8 cellular contexts compared by ENCODE assay signal in the genomic region with DNA sequence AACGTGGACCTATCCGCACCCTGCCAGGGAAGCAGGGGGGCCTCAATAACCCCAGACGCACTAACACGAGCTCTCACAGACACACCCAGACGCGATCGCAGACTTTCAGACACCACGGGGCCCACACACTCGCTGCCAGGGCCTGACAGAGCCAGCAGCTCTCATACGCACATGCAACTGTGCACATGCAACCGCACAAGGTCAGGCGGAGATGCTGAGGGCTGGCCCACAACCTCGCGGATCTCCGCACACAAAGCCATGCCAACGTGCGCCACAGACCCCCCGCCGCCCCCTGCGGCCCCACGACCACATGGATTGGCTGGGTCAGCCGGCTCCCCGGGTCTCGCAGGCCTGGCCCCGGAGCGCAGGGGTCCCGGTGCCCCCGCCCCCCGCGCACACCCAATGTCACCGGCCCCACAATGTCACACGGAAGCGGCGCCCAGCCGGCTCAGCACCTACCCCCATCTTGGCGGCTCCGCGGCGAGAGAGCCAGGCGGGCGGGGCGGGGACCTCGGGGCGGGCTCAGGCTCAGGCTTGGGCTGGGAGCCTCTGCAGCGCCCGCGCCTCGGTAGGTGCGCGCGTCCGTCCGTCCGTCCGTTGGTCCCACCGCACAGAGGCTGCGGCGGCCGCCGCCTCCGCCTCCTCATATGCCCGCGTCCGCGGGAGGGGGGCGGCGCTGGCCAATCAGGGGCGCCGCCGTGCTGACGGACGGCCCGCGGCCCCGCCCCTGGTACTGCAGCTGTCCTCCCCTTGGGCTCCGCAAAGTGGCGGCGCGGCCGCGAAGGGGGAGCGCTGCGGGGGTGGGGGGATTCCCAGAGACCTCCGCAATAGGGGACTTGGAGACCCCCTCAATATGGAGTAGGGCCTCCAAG. TPM values are rescaled to one million over a fixed set of nuclear protein-coding genes. Genes with fewer than 3 reads are reported as not detected.
A peak's percentile ranks its signal among the peaks of the same experiment; 100 is the strongest.
DNase-seq lines count a peak whose midpoint lies in the region; ATAC-seq and TF ChIP-seq lines count a peak whose summit lies in the region.

A gene (minus strand): TSS at position 619 of the 872 bp plus-strand sequence. CDS start 154 bp downstream, at position 465.

- H3K9ac ChIP-seq in mesendoderm (ENCODE audit: low read length) = peak within 1 kb of the TSS; percentile 24

- peaks cover 23% of the 10 kb centered on the region for H3K4me1 Mint-ChIP-seq in GM23338

- peaks cover 16% of the 10 kb centered on the region for H3K4me1 ChIP-seq in GM23338 (ENCODE audit: insufficient read depth)
- H3K4me1 ChIP-seq in effector memory CD4-positive, alpha-beta T cell (ENCODE audit: control insufficient read depth, insufficient read depth, low read length, poor library complexity, severe bottlenecking) = peaks cover 19% of the 10 kb centered on the region
- H3K4me1 ChIP-seq in mesendoderm (ENCODE audit: control insufficient read depth, low read depth, low read length) = peaks cover 2% of the 10 kb centered on the region

- no peaks in the 10 kb centered on the region for H3K79me1 ChIP-seq in mesendoderm (ENCODE audit: low read length)

- H2BK120ac ChIP-seq in mesendoderm (ENCODE audit: low read depth, low read length) = no peak within 1 kb of the TSS

- H3K4me2 ChIP-seq in GM23338 (peak within 1 kb of the TSS; percentile 95), mesendoderm (ENCODE audit: low read length) (peak within 1 kb of the TSS; percentile 42)

- peak; percentile 59 for ATAC-seq in GM23338

- H3K4me3 Mint-ChIP-seq in GM23338 = peak within 1 kb of the TSS; percentile 78

- peak within 1 kb of the TSS; percentile 29 for H3K4me3 ChIP-seq in AG09309 (ENCODE audit: control insufficient read depth, low read depth, low read length)
- peak within 1 kb of the TSS; percentile 83 for H3K4me3 ChIP-seq in GM23338
- peak within 1 kb of the TSS; percentile 48 for H3K4me3 ChIP-seq in effector memory CD4-positive, alpha-beta T cell (ENCODE audit: insufficient read depth, low read depth, low read length, poor library complexity, severe bottlenecking)
- no peak within 1 kb of the TSS for H3K4me3 ChIP-seq in mesendoderm (ENCODE audit: low read length)

- H2AFZ ChIP-seq in GM23338 = peak within 1 kb of the TSS; percentile 87

- no peak within 1 kb of the TSS for H4K5ac ChIP-seq in mesendoderm (ENCODE audit: low read length)

- no peaks in the 10 kb centered on the region for H3K9me2 ChIP-seq in GM23338 (ENCODE audit: insufficient read depth)

- H3K23ac ChIP-seq in mesendoderm (ENCODE audit: low read length) = no peak within 1 kb of the TSS

- H3K27ac ChIP-seq in GM23338 (ENCODE audit: low read depth) (no peak within 1 kb of the TSS), mesendoderm (ENCODE audit: low read depth, low read length) (no peak within 1 kb of the TSS)
- H3K27ac ChIP-seq in effector memory CD4-positive, alpha-beta T cell (ENCODE audit: insufficient read depth, low read length, poor library complexity, severe bottlenecking) = no peak within 1 kb of the TSS

- H4K8ac ChIP-seq in mesendoderm (ENCODE audit: low read depth, low read length) = no peak within 1 kb of the TSS

- H3K27ac Mint-ChIP-seq in GM23338 = no peak within 1 kb of the TSS

- WGBS in mesendoderm (ENCODE audit: extremely low coverage, insufficient coverage, low lambda C conversion rate) = no CpG with 5 or more reads among the region's 84 CpGs

- H3K9me3 Mint-ChIP-seq in GM23338 = no peaks in the 10 kb centered on the region

- H3K27me3 ChIP-seq in GM23338 (ENCODE audit: insufficient read depth) = peaks cover 43% of the 10 kb centered on the region
- peaks cover 25% of the 10 kb centered on the region for H3K27me3 ChIP-seq in effector memory CD4-positive, alpha-beta T cell (replicated peaks; ENCODE audit: control insufficient read depth, insufficient read depth, low read length, poor library complexity, severe bottlenecking)
- peaks cover 11% of the 10 kb centered on the region for H3K27me3 ChIP-seq in mesendoderm (ENCODE audit: insufficient read depth, low read length, poor library complexity)

- H3K56ac ChIP-seq in mesendoderm (ENCODE audit: low read length) = peak within 1 kb of the TSS; percentile 62

- H3K9me3 ChIP-seq in effector memory CD4-positive, alpha-beta T cell (ENCODE audit: control insufficient read depth, low read length) = no peaks in the 10 kb centered on the region

- H3K79me2 ChIP-seq in GM23338 (replicated peaks; ENCODE audit: insufficient read depth) (no peaks in the 10 kb centered on the region), mesendoderm (ENCODE audit: control insufficient read depth, insufficient read depth, low read length) (no peaks in the 10 kb centered on the region)

- H2BK5ac ChIP-seq in mesendoderm (ENCODE audit: low read length) = no peak within 1 kb of the TSS

- no peak within 1 kb of the TSS for H3K18ac ChIP-seq in mesendoderm (ENCODE audit: low read length)

- no peaks in the 10 kb centered on the region; the same call in 2 of the 3 replicates for H3K36me3 Mint-ChIP-seq in GM23338 (ENCODE audit: low read depth)

- peaks cover 10% of the 10 kb centered on the region for H4K20me1 ChIP-seq in GM23338 (replicated peaks; ENCODE audit: insufficient read depth)

- peaks cover 16% of the 10 kb centered on the region; the same call in 1 of the 2 replicates for H3F3A ChIP-seq in GM23338 (replicated peaks; ENCODE audit: low read depth)

- TF ChIP-seq CTCF in AG09309 (IDR thresholded peaks at IDR 0.05; ENCODE audit: control insufficient read depth, insufficient read depth, low read depth, low read length, missing control alignments) (no peak), GM23338 (conservative IDR thresholded peaks at IDR 0.05; ENCODE audit: low read depth in 2 of 2) (no peak)

- no peak within 1 kb of the TSS for H3K4ac ChIP-seq in mesendoderm (ENCODE audit: low read depth, low read length)

- no peak within 1 kb of the TSS for H2BK15ac ChIP-seq in mesendoderm (replicated peaks; ENCODE audit: low read depth)

- no peaks in the 10 kb centered on the region for H3K36me3 ChIP-seq in GM23338 (ENCODE audit: insufficient read depth)
- no peaks in the 10 kb centered on the region for H3K36me3 ChIP-seq in effector memory CD4-positive, alpha-beta T cell (ENCODE audit: control insufficient read depth, insufficient read depth, low read length)
- H3K36me3 ChIP-seq in mesendoderm (ENCODE audit: control insufficient read depth, insufficient read depth, low read length) = no peaks in the 10 kb centered on the region

- peaks cover 47% of the 10 kb centered on the region for H3K27me3 Mint-ChIP-seq in GM23338 (ENCODE audit: insufficient read depth, low read depth, poor library complexity)

- H2AK5ac ChIP-seq in mesendoderm (ENCODE audit: low read length) = no peak within 1 kb of the TSS

- no peak for DNase-seq in AG09309 (ENCODE audit: low read depth)
- peak; percentile 85 for DNase-seq in GM23338 (ENCODE audit: low spot score)
- peak; percentile 37 for DNase-seq in NCI-H524 treated with DMSO at 0.1 percent for 48 hours (lab: John Stamatoyannopoulos, UW)
- DNase-seq in activated CD4-positive, alpha-beta T cell treated with anti-CD3 and anti-CD28 coated beads, Interleukin-2, amount 50 U/mL, for 48 hours = peak; percentile 49 to 62
- peak; percentile 32 to 47 (median 44) for DNase-seq in effector memory CD4-positive, alpha-beta T cell
- DNase-seq in mesendoderm = peak; percentile 72
- peak; percentile 15 to 33 for DNase-seq in stimulated activated CD8-positive, alpha-beta memory T cell treated with anti-CD3 and anti-CD28 coated beads, Interleukin-4, amount 100 ng/mL, for 1 hour (ENCODE audit: low read depth in 2 of 2, low spot score in 1 of 2)
- DNase-seq in mesenteric fat pad (ENCODE audit: low spot score) = no peak

TF ChIP-seq in GM23338, 12 proteins besides CTCF, POLR2A, EP300 and RAD21:
- TF ChIP-seq ZNF331 (CRISPR knock-in tag; IDR thresholded peaks at IDR 0.05; ENCODE audit: low read depth) = no peak
- peak; percentile 71; the same call in 1 of the 2 replicates for TF ChIP-seq CREB1 (CRISPR knock-in tag; IDR thresholded peaks at IDR 0.05; ENCODE audit: low read depth)
- TF ChIP-seq POLR2AphosphoS5 (IDR thresholded peaks at IDR 0.05; ENCODE audit: low read depth) = peak; percentile 56; the same call in 1 of the 2 replicates
- TF ChIP-seq ZNF114 (CRISPR knock-in tag; IDR thresholded peaks at IDR 0.05) = no peak

RNA-seq across cellular contexts. Expression of the gene that starts here (rescaled TPM):
- total RNA-seq in GM23338 (2014; rRNA removed; shearing (Covaris generic)) = 33.1 and 37.3 TPM in 2 replicates
- polyA plus RNA-seq in GM23338 (2016; fragmentation: Nextera tagmentation; extraction: Ambion mirVana) = 11.0 and 11.5 TPM in 2 replicates
- polyA plus RNA-seq in mesendoderm (2013, experiment 1 of 2) = 5.4 TPM
- 5.5 TPM for polyA plus RNA-seq in mesendoderm (2013, experiment 2 of 2)
- total RNA-seq in mesenteric fat pad = not detected

Comparison
In these comparisons a context has a peak if more than half of its experiments do, and no peak if none do; other contexts are left out.
1. RNA of the gene that starts here (total RNA-seq): 33.1 to 37.3 TPM in GM23338; not detected in mesenteric fat pad (single experiment); every median in the first group is over 10 times any median in the second.
2. DNase-seq: peak in GM23338 (single experiment), NCI-H524 treated with DMSO at 0.1 percent for 48 hours (single experiment), activated CD4-positive, alpha-beta T cell treated with anti-CD3 and anti-CD28 coated beads, Interleukin-2, amount 50 U/mL, for 48 hours (2 of 2), effector memory CD4-positive, alpha-beta T cell (3 of 3), mesendoderm (single experiment) and stimulated activated CD8-positive, alpha-beta memory T cell treated with anti-CD3 and anti-CD28 coated beads, Interleukin-4, amount 100 ng/mL, for 1 hour (2 of 2); none in AG09309 (single experiment) and mesenteric fat pad (single experiment).